ENCODE assay signal across 7 cellular contexts in genomic region chr15:40953713-40954074, GRCh38. TPM values are rescaled to one million over a fixed set of nuclear protein-coding genes. Genes with fewer than 3 reads are reported as not detected.
A peak's percentile ranks its signal among the peaks of the same experiment; 100 is the strongest.
DNase-seq lines count a peak whose midpoint lies in the region; ATAC-seq and TF ChIP-seq lines count a peak whose summit lies in the region.

No MANE protein-coding gene starts in this region.

- peaks cover 10% of the 10 kb centered on the region for H3K4me1 ChIP-seq in hepatocyte (ENCODE audit: insufficient read depth)

- H3K27me3 ChIP-seq in hepatocyte: no peaks in the 10 kb centered on the region

- no peaks in the 10 kb centered on the region for H3K9me3 Mint-ChIP-seq in HFFc6
- no peaks in the 10 kb centered on the region for H3K9me3 Mint-ChIP-seq in stimulated activated naive B cell treated with anti-CD40 and anti-IgM and Interleukin-4, amounts not matched to agents 10 μg/mL and 1 μg/mL and 100 μg/mL, for 72 hours

- peak overlapping the region; percentile 74 for H3K4me3 ChIP-seq in hepatocyte

- peaks cover 24% of the 10 kb centered on the region for H4K20me1 ChIP-seq in hepatocyte (ENCODE audit: insufficient read depth, poor library complexity, severe bottlenecking)

- 0 out of 2 replicates have a peak, but pooled peaks have one; percentile 0 for TF ChIP-seq CTCF in HFFc6 (IDR thresholded peaks at IDR 0.05)
- TF ChIP-seq CTCF in VCaP (conservative IDR thresholded peaks at IDR 0.05): no peak
- no peak for TF ChIP-seq CTCF in hepatocyte (IDR thresholded peaks at IDR 0.05; ENCODE audit: poor library complexity)

- H3K27me3 Mint-ChIP-seq in HFFc6 (ENCODE audit: insufficient read depth): peaks cover 4% of the 10 kb centered on the region
- peaks cover 5 to 9% of the 10 kb centered on the region in 2 donors for H3K27me3 Mint-ChIP-seq in stimulated activated naive B cell treated with anti-CD40 and anti-IgM and Interleukin-4, amounts not matched to agents 10 μg/mL and 1 μg/mL and 100 μg/mL, for 72 hours

- ATAC-seq in stimulated activated naive B cell treated with anti-CD40 and anti-IgM and Interleukin-4, amounts not matched to agents 10 μg/mL and 1 μg/mL and 100 μg/mL, for 72 hours (replicated peaks): no peak
- no peak for ATAC-seq in HG03342 (IDR thresholded peaks at IDR 0.05; ENCODE audit: unreplicated experiment)

- no peaks in the 10 kb centered on the region for H3K36me3 ChIP-seq in hepatocyte (replicated peaks; ENCODE audit: insufficient read depth, low read depth)

- peak overlapping the region; percentile 83 for H3K27ac Mint-ChIP-seq in HFFc6
- peak overlapping the region; percentile 91 for H3K27ac Mint-ChIP-seq in stimulated activated naive B cell treated with anti-CD40 and anti-IgM and Interleukin-4, amounts not matched to agents 10 μg/mL and 1 μg/mL and 100 μg/mL, for 72 hours

- DNase-seq in HFFc6: no peak
- no peak for DNase-seq in hepatocyte (ENCODE audit: low spot score)
- no peak for DNase-seq in stimulated activated naive B cell treated with anti-CD40 and anti-IgM and Interleukin-4, amounts not matched to agents 10 μg/mL and 1 μg/mL and 100 μg/mL, for 72 hours
- DNase-seq in NCI-H1694 (lab: John Stamatoyannopoulos, UW): no peak
- DNase-seq in GM03348 (ENCODE audit: low spot score): no peak

- peak overlapping the region; percentile 38 for H2AFZ ChIP-seq in hepatocyte

- peaks cover 5% of the 10 kb centered on the region; the same call in 1 of the 2 replicates for H3K36me3 Mint-ChIP-seq in HFFc6 (ENCODE audit: low read depth)
- H3K36me3 Mint-ChIP-seq in stimulated activated naive B cell treated with anti-CD40 and anti-IgM and Interleukin-4, amounts not matched to agents 10 μg/mL and 1 μg/mL and 100 μg/mL, for 72 hours: peaks cover 5 to 8% of the 10 kb centered on the region in 2 donors

- peaks cover 17% of the 10 kb centered on the region for H3K79me2 ChIP-seq in hepatocyte

- WGBS in hepatocyte (ENCODE audit: low lambda C conversion rate, missing lambda C conversion rate): 8% methylated on average over 17 of the region's 17 CpGs

- peak overlapping the region; percentile 84 for H3K4me2 ChIP-seq in hepatocyte

- H3K4me1 Mint-ChIP-seq in HFFc6 (ENCODE audit: low read depth): peaks cover 36% of the 10 kb centered on the region
- peaks cover 19 to 25% of the 10 kb centered on the region in 2 donors for H3K4me1 Mint-ChIP-seq in stimulated activated naive B cell treated with anti-CD40 and anti-IgM and Interleukin-4, amounts not matched to agents 10 μg/mL and 1 μg/mL and 100 μg/mL, for 72 hours

- no peaks in the 10 kb centered on the region for H3K9me3 ChIP-seq in hepatocyte (ENCODE audit: low read depth)

- peak overlapping the region; percentile 93 for H3K4me3 Mint-ChIP-seq in HFFc6
- H3K4me3 Mint-ChIP-seq in stimulated activated naive B cell treated with anti-CD40 and anti-IgM and Interleukin-4, amounts not matched to agents 10 μg/mL and 1 μg/mL and 100 μg/mL, for 72 hours: peak overlapping the region; percentile 87 to 92

- H3K9me2 ChIP-seq in hepatocyte (replicated peaks; ENCODE audit: insufficient read depth): no peaks in the 10 kb centered on the region

- H3K27ac ChIP-seq in VCaP: peak overlapping the region; percentile 82
- no peak overlapping the region for H3K27ac ChIP-seq in hepatocyte

RNA-seq across cellular contexts. Expression of gene CHAC1, which starts 0.4 kb away (rescaled TPM):
- 10 to 100 TPM; 20.8 to 26.0 (median 24.2) TPM for total RNA-seq in HFFc6 (2021; fragmentation: NEBNext Ultra II Directional; extraction: Animal tissue kit (Norgen Biotek cat#: 25700))
- 22.1 and 26.8 TPM in 2 replicates for total RNA-seq in hepatocyte
- 15.6 and 16.2 TPM in 2 replicates for polyA plus RNA-seq in hepatocyte

RNA-seq across cellular contexts. Expression of gene DLL4, which starts 24.6 kb away (rescaled TPM):
- under 1 TPM in 2 of 6 experiments, not detected in 4; 0.05 to 0.11 TPM for total RNA-seq in HFFc6 (2021; fragmentation: NEBNext Ultra II Directional; extraction: Animal tissue kit (Norgen Biotek cat#: 25700))
- 2.3 and 2.8 TPM in 2 replicates for total RNA-seq in hepatocyte
- 1.1 TPM in 1 of 2 replicates, not detected in the other for polyA plus RNA-seq in hepatocyte

RNA-seq across cellular contexts. Expression of gene VPS18, which starts 59.4 kb away (rescaled TPM):
- 10 to 100 TPM; 27.7 to 33.1 (median 31.2) TPM for total RNA-seq in HFFc6 (2021; fragmentation: NEBNext Ultra II Directional; extraction: Animal tissue kit (Norgen Biotek cat#: 25700))
- total RNA-seq in hepatocyte: 38.3 and 40.1 TPM in 2 replicates
- polyA plus RNA-seq in hepatocyte: 34.6 and 40.3 TPM in 2 replicates
